Comparison of ENCODE assay signal across 27 cellular contexts in genomic region chr2:30259071-30259470, GRCh38. TPM values are rescaled to one million over a fixed set of nuclear protein-coding genes. Genes with fewer than 3 reads are reported as not detected.
DNase-seq lines count a peak whose midpoint lies in the region; ATAC-seq and TF ChIP-seq lines count a peak whose summit lies in the region.
"Had no signal": no experiment of that assay in that cellular context is flagged by ENCODE, and none has a peak within 500 bp of the region (broad histone marks: within the 10 kb centered on the region; RNA-seq: fewer than 3 reads in every experiment).

No MANE protein-coding gene starts in this region.

- DNase-seq in activated CD4-positive, alpha-beta T cell treated with anti-CD3 and anti-CD28 coated beads, Interleukin-2, amount 10 ng/mL, durations not matched to agents 7 days and 5 days, result no peak
- no peak for DNase-seq in activated CD4-positive, alpha-beta T cell treated with anti-CD3 and anti-CD28 coated beads, Interleukin-2, amount 50 U/mL, for 48 hours
- no peak for DNase-seq in CD8-positive, alpha-beta memory T cell
- no peak for DNase-seq in activated naive CD8-positive, alpha-beta T cell treated with anti-CD3 and anti-CD28 coated beads, Interleukin-2, amount 10 ng/mL, durations not matched to agents 7 days and 5 days
- no peak for DNase-seq in natural killer cell treated with Interleukin-12 subunit alpha and Interleukin-12 subunit beta and Interleukin-15 and Interleukin-18, amount 100 ng/mL, for 72 hours (ENCODE audit: low spot score)
- DNase-seq in RPMI8226 (no peak), upper lobe of left lung (no peak)
- DNase-seq: brain microvascular endothelial cell; DMS79 treated with DMSO at 0.1 percent for 48 hours; effector CD8-positive, alpha-beta T cell; foreskin melanocyte; hypothalamus; KG1; NCI-H1436 treated with DMSO at 0.1 percent for 48 hours; NCI-H2107; NCI-H510A treated with DMSO at 0.1 percent for 48 hours; PC-9; right lobe of liver; SHP77 treated with DMSO at 0.1 percent for 48 hours; stimulated activated CD4-positive, alpha-beta T cell treated with anti-CD3 and anti-CD28 coated beads, Interleukin-4, amount 100 ng/mL, for 4 hours; stomach; SW 1271; transverse colon had no signal

- H3K27ac Mint-ChIP-seq in activated CD4-positive, alpha-beta T cell treated with anti-CD3 and anti-CD28 coated beads, Interleukin-2, amount 10 ng/mL, durations not matched to agents 7 days and 5 days, result peak overlapping the region; percentile 88
- peak overlapping the region; percentile 24 to 93 (median 76) for H3K27ac Mint-ChIP-seq in CD8-positive, alpha-beta memory T cell
- peak overlapping the region; percentile 66 for H3K27ac Mint-ChIP-seq in activated naive CD8-positive, alpha-beta T cell treated with anti-CD3 and anti-CD28 coated beads, Interleukin-2, amount 10 ng/mL, durations not matched to agents 7 days and 5 days
- H3K27ac Mint-ChIP-seq in natural killer cell treated with Interleukin-12 subunit alpha and Interleukin-12 subunit beta and Interleukin-15 and Interleukin-18, amount 100 ng/mL, for 72 hours, result peak overlapping the region; percentile 97 to 98
- H3K27ac Mint-ChIP-seq: neural progenitor cell had no signal

- no peak overlapping the region for H3K4me3 Mint-ChIP-seq in activated CD4-positive, alpha-beta T cell treated with anti-CD3 and anti-CD28 coated beads, Interleukin-2, amount 10 ng/mL, durations not matched to agents 7 days and 5 days
- peak overlapping the region in 3 of 7 donors; percentile 13 to 68 (median 29) for H3K4me3 Mint-ChIP-seq in CD8-positive, alpha-beta memory T cell
- no peak overlapping the region for H3K4me3 Mint-ChIP-seq in activated naive CD8-positive, alpha-beta T cell treated with anti-CD3 and anti-CD28 coated beads, Interleukin-2, amount 10 ng/mL, durations not matched to agents 7 days and 5 days
- H3K4me3 Mint-ChIP-seq in natural killer cell treated with Interleukin-12 subunit alpha and Interleukin-12 subunit beta and Interleukin-15 and Interleukin-18, amount 100 ng/mL, for 72 hours, result no peak overlapping the region
- H3K4me3 Mint-ChIP-seq: neural progenitor cell had no signal

- POLR2A ChIA-PET in activated CD4-positive, alpha-beta T cell treated with anti-CD3 and anti-CD28 coated beads, Interleukin-2, amount 10 ng/mL, durations not matched to agents 7 days and 5 days (lab: Charles Lee), result no interaction called here
- POLR2A ChIA-PET in CD8-positive, alpha-beta memory T cell (lab: Charles Lee), result no interaction called here
- POLR2A ChIA-PET in activated naive CD8-positive, alpha-beta T cell treated with anti-CD3 and anti-CD28 coated beads, Interleukin-2, amount 10 ng/mL, durations not matched to agents 7 days and 5 days (lab: Charles Lee), result interaction anchor here (0.9 to 11.0 kb wide), 3 partner anchors 26 to 164 kb away, joined by 3 to 73 read pairs (median 5); partner anchors contain the start of genes LBH and YPEL5

- WGBS in upper lobe of left lung, 2 donors, result 94 to 95% methylated on average over 16 of the region's 16 CpGs

- CTCF ChIA-PET in activated CD4-positive, alpha-beta T cell treated with anti-CD3 and anti-CD28 coated beads, Interleukin-2, amount 10 ng/mL, durations not matched to agents 7 days and 5 days (lab: Charles Lee), result interaction anchor here (1.0 kb wide), 1 partner anchor 13 kb away, joined by 5 read pairs; no protein-coding TSS in a partner anchor
- CTCF ChIA-PET in CD8-positive, alpha-beta memory T cell (lab: Charles Lee), result interaction anchor here (0.6 kb wide), 1 partner anchor 189 kb away, joined by 3 read pairs; no protein-coding TSS in a partner anchor

- H3K4me1 Mint-ChIP-seq in activated CD4-positive, alpha-beta T cell treated with anti-CD3 and anti-CD28 coated beads, Interleukin-2, amount 10 ng/mL, durations not matched to agents 7 days and 5 days, result peaks cover 87% of the 10 kb centered on the region
- H3K4me1 Mint-ChIP-seq in CD8-positive, alpha-beta memory T cell, result peaks cover 72 to 92% (median 89%) of the 10 kb centered on the region in 3 donors
- peaks cover 65% of the 10 kb centered on the region for H3K4me1 Mint-ChIP-seq in activated naive CD8-positive, alpha-beta T cell treated with anti-CD3 and anti-CD28 coated beads, Interleukin-2, amount 10 ng/mL, durations not matched to agents 7 days and 5 days
- peaks cover 69 to 80% of the 10 kb centered on the region in 2 donors for H3K4me1 Mint-ChIP-seq in natural killer cell treated with Interleukin-12 subunit alpha and Interleukin-12 subunit beta and Interleukin-15 and Interleukin-18, amount 100 ng/mL, for 72 hours (ENCODE audit: low read depth in 2 of 2)

- TF ChIP-seq POLR2A in upper lobe of left lung (IDR thresholded peaks at IDR 0.05), result no peak

- H3K9me3 Mint-ChIP-seq in activated CD4-positive, alpha-beta T cell treated with anti-CD3 and anti-CD28 coated beads, Interleukin-2, amount 10 ng/mL, durations not matched to agents 7 days and 5 days, result peaks cover 16% of the 10 kb centered on the region
- peaks cover 0 to 3% (median 2%) of the 10 kb centered on the region in 5 donors for H3K9me3 Mint-ChIP-seq in CD8-positive, alpha-beta memory T cell
- H3K9me3 Mint-ChIP-seq in activated naive CD8-positive, alpha-beta T cell treated with anti-CD3 and anti-CD28 coated beads, Interleukin-2, amount 10 ng/mL, durations not matched to agents 7 days and 5 days, result peaks cover 6% of the 10 kb centered on the region
- H3K9me3 Mint-ChIP-seq in natural killer cell treated with Interleukin-12 subunit alpha and Interleukin-12 subunit beta and Interleukin-15 and Interleukin-18, amount 100 ng/mL, for 72 hours, result peaks cover 14% of the 10 kb centered on the region

- no peak overlapping the region for H3K27ac ChIP-seq in CD8-positive, alpha-beta memory T cell (ENCODE audit: low read depth, low read length)
- no peak overlapping the region for H3K27ac ChIP-seq in upper lobe of left lung
- H3K27ac ChIP-seq: brain microvascular endothelial cell, neural progenitor cell, PC-9, right lobe of liver, stomach, transverse colon had no signal

- no peaks in the 10 kb centered on the region for H3K9me3 ChIP-seq in CD8-positive, alpha-beta memory T cell (ENCODE audit: low read length)
- no peaks in the 10 kb centered on the region for H3K9me3 ChIP-seq in upper lobe of left lung
- H3K9me3 ChIP-seq: esophagus muscularis mucosa, right lobe of liver, stomach, transverse colon had no signal

- peaks cover 79% of the 10 kb centered on the region for H3K36me3 Mint-ChIP-seq in activated CD4-positive, alpha-beta T cell treated with anti-CD3 and anti-CD28 coated beads, Interleukin-2, amount 10 ng/mL, durations not matched to agents 7 days and 5 days (ENCODE audit: low read depth)
- H3K36me3 Mint-ChIP-seq in CD8-positive, alpha-beta memory T cell, result peaks cover 28 to 80% (median 34%) of the 10 kb centered on the region in 3 donors
- H3K36me3 Mint-ChIP-seq in activated naive CD8-positive, alpha-beta T cell treated with anti-CD3 and anti-CD28 coated beads, Interleukin-2, amount 10 ng/mL, durations not matched to agents 7 days and 5 days, result peaks cover 57% of the 10 kb centered on the region
- peaks cover 50% of the 10 kb centered on the region for H3K36me3 Mint-ChIP-seq in natural killer cell treated with Interleukin-12 subunit alpha and Interleukin-12 subunit beta and Interleukin-15 and Interleukin-18, amount 100 ng/mL, for 72 hours

- H3K36me3 ChIP-seq in CD8-positive, alpha-beta memory T cell (ENCODE audit: insufficient read depth, low read length), result peaks cover 25% of the 10 kb centered on the region
- H3K36me3 ChIP-seq in upper lobe of left lung, result peaks cover 8 to 48% (median 24%) of the 10 kb centered on the region in 4 donors
- H3K36me3 ChIP-seq: neural progenitor cell, right lobe of liver, transverse colon had no signal

- H3K4me3 ChIP-seq in CD8-positive, alpha-beta memory T cell (ENCODE audit: low read length), result no peak overlapping the region
- no peak overlapping the region for H3K4me3 ChIP-seq in upper lobe of left lung
- H3K4me3 ChIP-seq: A549, esophagus muscularis mucosa, neural progenitor cell, PC-9, right lobe of liver, stomach, transverse colon had no signal

- TF ChIP-seq EP300 in upper lobe of left lung (IDR thresholded peaks at IDR 0.05), result no peak

- peaks cover 81% of the 10 kb centered on the region for H3K4me1 ChIP-seq in CD8-positive, alpha-beta memory T cell (ENCODE audit: insufficient read depth, low read length)
- H3K4me1 ChIP-seq in upper lobe of left lung, result peaks cover 6 to 18% (median 10%) of the 10 kb centered on the region in 4 donors
- H3K4me1 ChIP-seq: right lobe of liver had no signal

- no peaks in the 10 kb centered on the region for H3K27me3 ChIP-seq in CD8-positive, alpha-beta memory T cell (ENCODE audit: insufficient read depth, low read length, poor library complexity, severe bottlenecking)
- H3K27me3 ChIP-seq in upper lobe of left lung, result no peaks in the 10 kb centered on the region
- H3K27me3 ChIP-seq: brain microvascular endothelial cell, esophagus muscularis mucosa, neural progenitor cell, right lobe of liver, stomach, transverse colon had no signal

- no peaks in the 10 kb centered on the region for H3K27me3 Mint-ChIP-seq in activated CD4-positive, alpha-beta T cell treated with anti-CD3 and anti-CD28 coated beads, Interleukin-2, amount 10 ng/mL, durations not matched to agents 7 days and 5 days
- no peaks in the 10 kb centered on the region for H3K27me3 Mint-ChIP-seq in CD8-positive, alpha-beta memory T cell
- no peaks in the 10 kb centered on the region for H3K27me3 Mint-ChIP-seq in activated naive CD8-positive, alpha-beta T cell treated with anti-CD3 and anti-CD28 coated beads, Interleukin-2, amount 10 ng/mL, durations not matched to agents 7 days and 5 days
- H3K27me3 Mint-ChIP-seq in natural killer cell treated with Interleukin-12 subunit alpha and Interleukin-12 subunit beta and Interleukin-15 and Interleukin-18, amount 100 ng/mL, for 72 hours, result no peaks in the 10 kb centered on the region

- no peak for ATAC-seq in activated naive CD8-positive, alpha-beta T cell treated with anti-CD3 and anti-CD28 coated beads, Interleukin-2, amount 10 ng/mL, durations not matched to agents 7 days and 5 days (ENCODE audit: low read depth)
- no peak for ATAC-seq in natural killer cell treated with Interleukin-12 subunit alpha and Interleukin-12 subunit beta and Interleukin-15 and Interleukin-18, amount 100 ng/mL, for 72 hours
- no peak for ATAC-seq in GM18511 (IDR thresholded peaks at IDR 0.05; ENCODE audit: unreplicated experiment)
- ATAC-seq in upper lobe of left lung (ENCODE audit: low FRiP score in 2 of 2), result no peak
- ATAC-seq: A549, right lobe of liver had no signal

- TF ChIP-seq CTCF in upper lobe of left lung (IDR thresholded peaks at IDR 0.05), result no peak

RNA-seq across cellular contexts. Expression of gene LBH, which starts 27.7 kb away (rescaled TPM):
- 100 to 1,000 TPM; 136 to 146 TPM for total RNA-seq in activated CD4-positive, alpha-beta T cell treated with anti-CD3 and anti-CD28 coated beads, Interleukin-2, amount 10 ng/mL, durations not matched to agents 7 days and 5 days
- total RNA-seq in CD8-positive, alpha-beta memory T cell, result 100 to 1,000 TPM; 115 to 121 TPM
- polyA plus RNA-seq in CD8-positive, alpha-beta memory T cell, result 156 TPM
- total RNA-seq in activated naive CD8-positive, alpha-beta T cell treated with anti-CD3 and anti-CD28 coated beads, Interleukin-2, amount 10 ng/mL, durations not matched to agents 7 days and 5 days, result 100 to 1,000 TPM; 169 to 186 TPM
- total RNA-seq in natural killer cell treated with Interleukin-12 subunit alpha and Interleukin-12 subunit beta and Interleukin-15 and Interleukin-18, amount 100 ng/mL, for 72 hours, result 1,000 to 10,000 TPM in 1 of 2 donors, 100 to 1,000 TPM in 1; 206 to 1,155 TPM
- total RNA-seq in upper lobe of left lung, result 100 to 1,000 TPM in 4 of 6 donors, 10 to 100 TPM in 2; 45.6 to 270 (median 154) TPM
